In genomic region chrX:39331062-39331704, GRCh38 we compare ENCODE assay signal across 13 cellular contexts.
DNase-seq lines count a peak whose midpoint lies in the region; ATAC-seq, FAIRE-seq and TF ChIP-seq lines count a peak whose summit lies in the region.
"Had no signal": no experiment of that assay in that cellular context is flagged by ENCODE, and none has a peak within 500 bp of the region (broad histone marks: within the 10 kb centered on the region; RNA-seq: fewer than 3 reads in every experiment).

No MANE protein-coding gene starts in this region.

- peak overlapping the region; percentile 9; the same call in 1 of the 2 replicates for H3K9ac ChIP-seq in BLaER1

- peak overlapping the region; percentile 20; the same call in 1 of the 2 replicates for H3K4me3 ChIP-seq in BLaER1
- no peak overlapping the region for H3K4me3 ChIP-seq in NB4 (ENCODE audit: low read depth, low read length)
- no peak overlapping the region for H3K4me3 ChIP-seq in pancreas
- H3K4me3 ChIP-seq: gastrocnemius medialis, PC-9 had no signal

- peak overlapping the region; percentile 88 for H3K4me2 ChIP-seq in BLaER1
- H3K4me2 ChIP-seq: PC-9 had no signal

- no peak for TF ChIP-seq POLR2A in NB4 (IDR thresholded peaks at IDR 0.05; ENCODE audit: extremely low read depth, insufficient read length)

- H3K27me3 ChIP-seq in BLaER1 = no peaks in the 10 kb centered on the region
- H3K27me3 ChIP-seq in pancreas = no peaks in the 10 kb centered on the region
- H3K27me3 ChIP-seq: gastrocnemius medialis had no signal

- FAIRE-seq in GM19239 (lab: Jason Lieb, UNC) (peak; percentile 88), pancreas (lab: Jason Lieb, UNC) (no peak)

- H3K4me1 ChIP-seq in BLaER1 = peaks cover 89% of the 10 kb centered on the region
- no peaks in the 10 kb centered on the region for H3K4me1 ChIP-seq in pancreas

- ATAC-seq in HG03280 (IDR thresholded peaks at IDR 0.05; ENCODE audit: unreplicated experiment) (no peak), left lobe of liver (no peak), pancreas (no peak)
- ATAC-seq: gastrocnemius medialis had no signal

- DNase-seq in GM19239 (ENCODE audit: insufficient read length, low spot score) (no peak), NB4 (ENCODE audit: low read depth) (peak; percentile 63), astrocyte of the hippocampus (ENCODE audit: low read depth, low spot score) (peak; percentile 52), DMS 273 treated with DMSO at 0.1 percent for 48 hours (lab: John Stamatoyannopoulos, UW) (no peak), left lobe of liver (ENCODE audit: low spot score) (no peak), pancreas (no peak)
- DNase-seq: CD8-positive, alpha-beta memory T cell; cerebellar nuclear complex; gastrocnemius medialis; midbrain; PC-9 had no signal

- TF ChIP-seq CTCF in NB4 (IDR thresholded peaks at IDR 0.05; ENCODE audit: low read depth, low read length) (no peak), pancreas (IDR thresholded peaks at IDR 0.05) (no peak)

- no peaks in the 10 kb centered on the region for H3K36me3 ChIP-seq in BLaER1
- no peaks in the 10 kb centered on the region for H3K36me3 ChIP-seq in pancreas
- H3K36me3 ChIP-seq: gastrocnemius medialis had no signal

- intact Hi-C loops in pancreas (cut with DNase I) = no loop called here

- H3K9me3 ChIP-seq in BLaER1 (peaks cover 14% of the 10 kb centered on the region), pancreas (no peaks in the 10 kb centered on the region)
- H3K9me3 ChIP-seq: gastrocnemius medialis had no signal

- no peaks in the 10 kb centered on the region for H4K20me1 ChIP-seq in BLaER1

- WGBS in pancreas, 2 donors = 56 to 67% methylated on average over 4 of the region's 4 CpGs

- H3K27ac ChIP-seq in BLaER1 (peak overlapping the region; percentile 74), pancreas (no peak overlapping the region)
- H3K27ac ChIP-seq: gastrocnemius medialis, PC-9 had no signal

Comparison
In these comparisons a context has a peak if more than half of its experiments do, and no peak if none do; other contexts are left out.
1. DNase-seq: peak in NB4 (single experiment) and astrocyte of the hippocampus (single experiment); none in GM19239 (single experiment), DMS 273 treated with DMSO at 0.1 percent for 48 hours (single experiment), left lobe of liver (single experiment) and pancreas (0 of 6).